14 cellular contexts compared by ENCODE assay signal in genomic region chr3:173652093-173652492, GRCh38.
DNase-seq lines count a peak whose midpoint lies in the region; ATAC-seq and TF ChIP-seq lines count a peak whose summit lies in the region.
"Had no signal": no experiment of that assay in that cellular context is flagged by ENCODE, and none has a peak within 500 bp of the region (broad histone marks: within the 10 kb centered on the region; RNA-seq: fewer than 3 reads in every experiment).

No MANE protein-coding gene starts in this region.

- H2BK120ac ChIP-seq in IMR-90 (ENCODE audit: low read depth, low read length), result no peak overlapping the region; the same call in 1 of the 2 replicates

- H4K5ac ChIP-seq in IMR-90 (ENCODE audit: low read depth, low read length), result no peak overlapping the region

- no peak overlapping the region for H3K23ac ChIP-seq in IMR-90 (ENCODE audit: low read depth, low read length)

- H3K56ac ChIP-seq in IMR-90 (ENCODE audit: extremely low read depth, insufficient read depth, low read length), result no peak overlapping the region

- no peaks in the 10 kb centered on the region for H3K36me3 ChIP-seq in IMR-90 (ENCODE audit: control insufficient read depth, insufficient read depth, low read length)
- H3K36me3 ChIP-seq in spleen, result no peaks in the 10 kb centered on the region
- H3K36me3 ChIP-seq: BE2C had no signal

- no TSS peak for BruUV-seq in IMR-90 (replicated peaks; lab: Mats Ljungman, UMichigan)

- no peak overlapping the region for H2AFZ ChIP-seq in IMR-90 (replicated peaks; ENCODE audit: low read length, poor library complexity)

- WGBS in IMR-90 (ENCODE audit: extremely low coverage in 2 of 2, insufficient read length in 1 of 2), 2 experiments, result no CpG with 5 or more reads among the region's 2 CpGs
- 76 to 92% (median 86%) methylated on average over 2 of the region's 2 CpGs for WGBS in spleen, 5 donors

- ATAC-seq in IMR-90 (ENCODE audit: low read depth) (peak; percentile 71), HG03039 (IDR thresholded peaks at IDR 0.05; ENCODE audit: unreplicated experiment) (no peak), GM18907 (IDR thresholded peaks at IDR 0.05; ENCODE audit: unreplicated experiment) (no peak), HG02759 (IDR thresholded peaks at IDR 0.05; ENCODE audit: unreplicated experiment) (no peak)
- ATAC-seq: A549, HCT116 had no signal

- POLR2A ChIA-PET in IMR-90 (lab: Charles Lee; ENCODE audit: unreplicated experiment), result no interaction called here

- no peak for TF ChIP-seq POLR2A in IMR-90 (IDR thresholded peaks at IDR 0.05; ENCODE audit: low read depth, low read length)
- TF ChIP-seq POLR2A in spleen (IDR thresholded peaks at IDR 0.05), result no peak

- peak overlapping the region; percentile 61; the same call in 1 of the 2 replicates for H2BK20ac ChIP-seq in IMR-90 (ENCODE audit: low read depth, low read length)

- H3K79me1 ChIP-seq in IMR-90 (ENCODE audit: low read depth in 1 of 2, low read length in 2 of 2), result 0 out of 4 replicates have a peak, but pooled peaks cover 0 to 3% of the 10 kb centered on the region in 2 experiments

- DNase-seq in IMR-90 (peak; percentile 50), astrocyte of the hippocampus (ENCODE audit: low read depth, low spot score) (peak; percentile 37), fibroblast of peridontal ligament (ENCODE audit: extremely low read depth) (peak; percentile 80), spleen (no peak)
- DNase-seq: BE2C; CD4-positive, alpha-beta memory T cell; DMS79; GDM1 had no signal

- 0 out of 2 replicates have a peak overlapping the region, but pooled peaks have one; percentile 3 for H3K14ac ChIP-seq in IMR-90 (replicated peaks; ENCODE audit: low read depth, low read length)

- H3K18ac ChIP-seq in IMR-90 (ENCODE audit: low read depth, low read length), result no peak overlapping the region

- H4K91ac ChIP-seq in IMR-90 (ENCODE audit: insufficient read depth, low read depth, low read length), result no peak overlapping the region; the same call in 1 of the 2 replicates

- CTCF ChIA-PET in IMR-90 (lab: Yijun Ruan, JAX), result interaction anchor here (0.6 kb wide), 1 partner anchor 137 kb away, joined by 5 read pairs; no protein-coding TSS in a partner anchor

- H3K4me3 ChIP-seq in IMR-90 (ENCODE audit: insufficient read depth, low read depth, low read length) (no peak overlapping the region), spleen (no peak overlapping the region)
- H3K4me3 ChIP-seq: A549 had no signal

- in situ Hi-C loops in IMR-90 (cut with MboI; ENCODE audit: low sequenced_read_pairs), result no loop called here

- H4K8ac ChIP-seq in IMR-90 (ENCODE audit: low read depth in 2 of 2, low read length in 2 of 2), result no peak overlapping the region

- dilution Hi-C loops in IMR-90 (cut with HindIII; ENCODE audit: low sequenced_read_pairs, unreplicated experiment), result no loop called here

- no peak overlapping the region for H2BK5ac ChIP-seq in IMR-90 (ENCODE audit: low read depth, low read length, poor library complexity, severe bottlenecking)

- no peak overlapping the region for H2BK15ac ChIP-seq in IMR-90 (ENCODE audit: low read depth, low read length)

- H2AK9ac ChIP-seq in IMR-90 (replicated peaks; ENCODE audit: low read depth, low read length, poor library complexity), result no peak overlapping the region

- no peak for TF ChIP-seq RAD21 in IMR-90 (IDR thresholded peaks at IDR 0.05; ENCODE audit: low read length)

- H3K27me3 ChIP-seq in IMR-90 (ENCODE audit: control insufficient read depth, insufficient read depth, low read length) (no peaks in the 10 kb centered on the region), spleen (replicated peaks in 1 of 7) (no peaks in the 10 kb centered on the region)
- H3K27me3 ChIP-seq: BE2C had no signal

- H4K20me1 ChIP-seq in IMR-90 (ENCODE audit: insufficient read depth, low read length), result no peaks in the 10 kb centered on the region

- H3K27ac ChIP-seq in IMR-90 (ENCODE audit: insufficient read depth, low read length) (no peak overlapping the region), spleen (no peak overlapping the region)
- H3K27ac ChIP-seq: A549, C4-2B had no signal

- no peak overlapping the region for H3K4me2 ChIP-seq in IMR-90 (ENCODE audit: low read depth, low read length)
- H3K4me2 ChIP-seq: A549 had no signal

- H3K9me1 ChIP-seq in IMR-90 (ENCODE audit: insufficient read depth, low read length), result no peaks in the 10 kb centered on the region; the same call in 1 of the 2 replicates

- intact Hi-C loops in IMR-90 (cut with micrococcal nuclease) (no loop called here), spleen (cut with DNase I; ENCODE audit: low total_unique reads) (no loop called here)

- H3K9me3 ChIP-seq in IMR-90 (ENCODE audit: control insufficient read depth, insufficient read depth, low read length) (no peaks in the 10 kb centered on the region), spleen (peaks cover 0 to 11% (median 0%) of the 10 kb centered on the region in 8 donors)
- H3K9me3 ChIP-seq: A549, BE2C had no signal

- no peak overlapping the region for H3K4ac ChIP-seq in IMR-90 (ENCODE audit: low read depth, low read length)

- H2AK5ac ChIP-seq in IMR-90 (ENCODE audit: low read depth, low read length), result no peak overlapping the region

- no peak overlapping the region for H3K9ac ChIP-seq in IMR-90 (ENCODE audit: low read depth, low read length)

- H3K4me1 ChIP-seq in IMR-90 (ENCODE audit: control insufficient read depth, insufficient read depth, low read length) (no peaks in the 10 kb centered on the region; the same call in 1 of the 2 replicates), spleen (no peaks in the 10 kb centered on the region)
- H3K4me1 ChIP-seq: A549, BE2C had no signal

- TF ChIP-seq CTCF in IMR-90 (conservative IDR thresholded peaks at IDR 0.05; ENCODE audit: low read depth, low read length), result no peak
- TF ChIP-seq CTCF in spleen (IDR thresholded peaks at IDR 0.05 in 8 of 11, conservative IDR thresholded peaks at IDR 0.05 in 3 of 11), result no peak

TF ChIP-seq in IMR-90, 13 proteins besides CTCF, POLR2A, EP300 and RAD21:
- TF ChIP-seq ELK1 (IDR thresholded peaks at IDR 0.05; ENCODE audit: borderline replicate concordance, low read depth, low read length), result no peak
- TF ChIP-seq USF2 (IDR thresholded peaks at IDR 0.05; ENCODE audit: low read depth, low read length), result no peak
- no peak for TF ChIP-seq CEBPB (IDR thresholded peaks at IDR 0.05; ENCODE audit: low read depth, low read length)
- no peak for TF ChIP-seq NFE2L2 (IDR thresholded peaks at IDR 0.05; ENCODE audit: low read depth, low read length)
- TF ChIP-seq RCOR1 (IDR thresholded peaks at IDR 0.05; ENCODE audit: insufficient replicate concordance, low read length), result no peak
- TF ChIP-seq FOS (IDR thresholded peaks at IDR 0.05; ENCODE audit: low read depth, low read length), result no peak
- no peak for TF ChIP-seq MAFK (IDR thresholded peaks at IDR 0.05; ENCODE audit: low read depth, low read length)
- no peak for TF ChIP-seq MAZ (IDR thresholded peaks at IDR 0.05; ENCODE audit: borderline replicate concordance, low read depth, low read length)
- TF ChIP-seq MXI1 (IDR thresholded peaks at IDR 0.05; ENCODE audit: borderline replicate concordance, low read depth, low read length), result no peak
- TF ChIP-seq RFX5 (IDR thresholded peaks at IDR 0.05; ENCODE audit: low read depth, low read length), result no peak
- TF ChIP-seq CHD1 (IDR thresholded peaks at IDR 0.05; ENCODE audit: low read depth, low read length), result no peak
- no peak for TF ChIP-seq SMC3 (IDR thresholded peaks at IDR 0.05; ENCODE audit: low read depth, low read length)
- no peak for TF ChIP-seq BHLHE40 (IDR thresholded peaks at IDR 0.05; ENCODE audit: low read depth, low read length)
